ENCODE assay signal across 33 cellular contexts in genomic region chr10:123635131-123635530, GRCh38. TPM values are rescaled to one million over a fixed set of nuclear protein-coding genes. Genes with fewer than 3 reads are reported as not detected.
"Had no signal": no experiment of that assay in that cellular context is flagged by ENCODE, and none has a peak within 500 bp of the region (broad histone marks: within the 10 kb centered on the region; RNA-seq: fewer than 3 reads in every experiment).

No MANE protein-coding gene starts in this region.

- H3K36me3 Mint-ChIP-seq: naive thymus-derived CD8-positive, alpha-beta T cell; stimulated activated memory B cell treated with anti-CD40 and anti-IgM and Interleukin-4, amounts not matched to agents 10 μg/mL and 1 μg/mL and 100 μg/mL, for 72 hours; type B pancreatic cell had no signal

- ATAC-seq: heart right ventricle; left colon; left lung; lower lobe of right lung; naive thymus-derived CD8-positive, alpha-beta T cell; psoas muscle; right lobe of liver; stimulated activated memory B cell treated with anti-CD40 and anti-IgM and Interleukin-4, amounts not matched to agents 10 μg/mL and 1 μg/mL and 100 μg/mL, for 72 hours; stimulated activated naive CD8-positive, alpha-beta T cell treated with anti-CD3 and anti-CD28 coated beads, Interleukin-15, amount 100 ng/mL, for 72 hours had no signal

- H3K9me3 Mint-ChIP-seq: nephron; neural crest cell; stimulated activated memory B cell treated with anti-CD40 and anti-IgM and Interleukin-4, amounts not matched to agents 10 μg/mL and 1 μg/mL and 100 μg/mL, for 72 hours; stimulated activated naive CD8-positive, alpha-beta T cell treated with anti-CD3 and anti-CD28 coated beads, Interleukin-15, amount 100 ng/mL, for 72 hours; type B pancreatic cell had no signal

- H3K4me3 Mint-ChIP-seq: naive thymus-derived CD8-positive, alpha-beta T cell; nephron; neural crest cell; stimulated activated memory B cell treated with anti-CD40 and anti-IgM and Interleukin-4, amounts not matched to agents 10 μg/mL and 1 μg/mL and 100 μg/mL, for 72 hours; stimulated activated naive CD8-positive, alpha-beta T cell treated with anti-CD3 and anti-CD28 coated beads, Interleukin-15, amount 100 ng/mL, for 72 hours; type B pancreatic cell had no signal

- H3K4me3 ChIP-seq: heart right ventricle, hepatocyte, left lung, lower lobe of right lung, psoas muscle, right lobe of liver, smooth muscle cell, tibial nerve had no signal

- DNase-seq: heart right ventricle; kidney glomerular epithelial cell; left colon; left lung; lower lobe of right lung; mesenchymal stem cell; naive thymus-derived CD8-positive, alpha-beta T cell; nucleus accumbens; psoas muscle; stimulated activated CD4-positive, alpha-beta T cell treated with anti-CD3 and anti-CD28 coated beads, Interleukin-1b, Interleukin-23, amount 100 ng/mL, for 48 hours; stimulated activated CD4-positive, alpha-beta T cell treated with anti-CD3 and anti-CD28 coated beads, Interleukin-2, amount 100 ng/mL, for 48 hours; stimulated activated CD4-positive, alpha-beta T cell treated with anti-CD3 and anti-CD28 coated beads, Interleukin-4, amount 100 ng/mL, for 4 hours; stimulated activated CD8-positive, alpha-beta memory T cell treated with anti-CD3 and anti-CD28 coated beads, Interleukin-4, amount 100 ng/mL, for 48 hours; stimulated activated naive CD4-positive, alpha-beta T cell treated with Interleukin-2 at 50 U/mL for 16 hours; stimulated activated naive CD8-positive, alpha-beta T cell treated with anti-CD3 and anti-CD28 coated beads, Interleukin-15, amount 100 ng/mL, for 72 hours; substantia nigra had no signal

- H3K9ac ChIP-seq: parathyroid adenoma had no signal

- H3K4me1 Mint-ChIP-seq: naive thymus-derived CD8-positive, alpha-beta T cell; nephron; stimulated activated memory B cell treated with anti-CD40 and anti-IgM and Interleukin-4, amounts not matched to agents 10 μg/mL and 1 μg/mL and 100 μg/mL, for 72 hours; stimulated activated naive CD8-positive, alpha-beta T cell treated with anti-CD3 and anti-CD28 coated beads, Interleukin-15, amount 100 ng/mL, for 72 hours had no signal

- H3K27me3 ChIP-seq: hepatocyte, left lung, right lobe of liver, tibial nerve had no signal

- H2AFZ ChIP-seq: hepatocyte, parathyroid adenoma had no signal

- H3K27ac Mint-ChIP-seq: naive thymus-derived CD8-positive, alpha-beta T cell; nephron; stimulated activated memory B cell treated with anti-CD40 and anti-IgM and Interleukin-4, amounts not matched to agents 10 μg/mL and 1 μg/mL and 100 μg/mL, for 72 hours; stimulated activated naive CD8-positive, alpha-beta T cell treated with anti-CD3 and anti-CD28 coated beads, Interleukin-15, amount 100 ng/mL, for 72 hours; type B pancreatic cell had no signal

- H3K4me1 ChIP-seq: heart right ventricle, left lung, lower lobe of right lung, parathyroid adenoma, psoas muscle, right lobe of liver, tibial nerve had no signal

- H3K36me3 ChIP-seq: heart right ventricle, left lung, lower lobe of right lung, right lobe of liver, tibial nerve had no signal

- FAIRE-seq: keratinocyte had no signal

- H3K27ac ChIP-seq: heart right ventricle, hepatocyte, left lung, lower lobe of right lung, parathyroid adenoma, psoas muscle, right lobe of liver, tibial nerve had no signal

- H3K79me2 ChIP-seq: hepatocyte, parathyroid adenoma had no signal

- H3K4me2 ChIP-seq: hepatocyte, smooth muscle cell had no signal

- H3K9me3 ChIP-seq: left lung, lower lobe of right lung, psoas muscle, right lobe of liver had no signal

RNA-seq across cellular contexts. Expression of gene GPR26, which starts 31.0 kb away (rescaled TPM):
- total RNA-seq: heart right ventricle; hepatocyte; left colon; left lung; liver; lower lobe of right lung; mammary epithelial cell; mucosa of gallbladder; naive thymus-derived CD8-positive, alpha-beta T cell; neural crest cell; osteoblast; posterior vena cava; psoas muscle; right lobe of liver; skeletal muscle tissue; smooth muscle cell; tibial nerve; ureter had no signal
- polyA plus RNA-seq: heart right ventricle; hepatocyte; keratinocyte; liver; mammary epithelial cell; naive thymus-derived CD8-positive, alpha-beta T cell; smooth muscle cell had no signal
